In genomic region chr2:170553748-170554147, GRCh38 we compare ENCODE assay signal across 27 cellular contexts.
"Had no signal": no experiment of that assay in that cellular context is flagged by ENCODE, and none has a peak within 500 bp of the region (broad histone marks: within the 10 kb centered on the region; RNA-seq: fewer than 3 reads in every experiment).

No MANE protein-coding gene starts in this region.

- H3K27me3 ChIP-seq: gastroesophageal sphincter, hepatocyte, neutrophil, right lobe of liver, testis had no signal

- H3K79me2 ChIP-seq: hepatocyte had no signal

- H3K4me2 ChIP-seq: hepatocyte had no signal

- H3K36me3 Mint-ChIP-seq: activated naive CD4-positive, alpha-beta T cell treated with anti-CD3 and anti-CD28 coated beads, Interleukin-2, amount 10 ng/mL, durations not matched to agents 7 days and 5 days had no signal

- H3K4me1 ChIP-seq: testis had no signal

- H3K27ac ChIP-seq: hepatocyte, left ventricle myocardium inferior, neutrophil, testis had no signal

- H3K36me3 ChIP-seq: gastroesophageal sphincter, left ventricle myocardium inferior, neutrophil, right lobe of liver had no signal

- H3K27me3 Mint-ChIP-seq: activated naive CD4-positive, alpha-beta T cell treated with anti-CD3 and anti-CD28 coated beads, Interleukin-2, amount 10 ng/mL, durations not matched to agents 7 days and 5 days; dendritic cell treated with granulocyte-macrophage colony-stimulating factor and Interleukin-4, amounts not matched to agents 40 ng/mL and 50 ng/mL, for 4 days; type B pancreatic cell had no signal

- DNase-seq: activated CD4-positive, alpha-beta T cell treated with anti-CD3 and anti-CD28 coated beads for 36 hours; activated CD4-positive, alpha-beta T cell treated with anti-CD3 and anti-CD28 coated beads, Interleukin-2, amount 50 U/mL, for 48 hours; activated CD4-positive, CD25-positive, alpha-beta regulatory T cell; activated CD8-positive, alpha-beta memory T cell treated with anti-CD3 and anti-CD28 coated beads for 24 hours; activated CD8-positive, alpha-beta memory T cell treated with anti-CD3 and anti-CD28 coated beads, Interleukin-2, amount 50 U/mL, for 4 hours; activated gamma-delta T cell; activated naive CD4-positive, alpha-beta T cell treated with anti-CD3 and anti-CD28 coated beads, Interleukin-2, amount 10 ng/mL, durations not matched to agents 7 days and 5 days; activated naive CD8-positive, alpha-beta T cell treated with anti-CD3 and anti-CD28 coated beads, Interleukin-2, amount 10 ng/mL, durations not matched to agents 7 days and 5 days; activated T-cell treated with anti-CD3 and anti-CD28 coated beads, Interleukin-2, amount 50 U/mL, for 1 hour; effector CD4-positive, alpha-beta T cell; erythroblast; islet precursor cell; left ventricle myocardium inferior; right lobe of liver; stimulated activated CD4-positive, alpha-beta T cell treated with anti-CD3 and anti-CD28 coated beads, Interleukin-2, amount 100 ng/mL, for 48 hours; stimulated activated naive CD4-positive, alpha-beta T cell treated with Interleukin-2 at 50 U/mL for 16 hours; T-helper 1 cell; testis had no signal

- H3K4me3 ChIP-seq: gastroesophageal sphincter, hepatocyte, left ventricle myocardium inferior, lung, right lobe of liver, testis had no signal

- H2AFZ ChIP-seq: hepatocyte had no signal

- H3K4me1 Mint-ChIP-seq: activated CD4-positive, alpha-beta T cell treated with anti-CD3 and anti-CD28 coated beads for 36 hours; activated naive CD4-positive, alpha-beta T cell treated with anti-CD3 and anti-CD28 coated beads, Interleukin-2, amount 10 ng/mL, durations not matched to agents 7 days and 5 days; activated naive CD8-positive, alpha-beta T cell treated with anti-CD3 and anti-CD28 coated beads, Interleukin-2, amount 10 ng/mL, durations not matched to agents 7 days and 5 days; nephron had no signal

- H3K27ac Mint-ChIP-seq: activated CD4-positive, alpha-beta T cell treated with anti-CD3 and anti-CD28 coated beads for 36 hours; activated naive CD4-positive, alpha-beta T cell treated with anti-CD3 and anti-CD28 coated beads, Interleukin-2, amount 10 ng/mL, durations not matched to agents 7 days and 5 days; activated naive CD8-positive, alpha-beta T cell treated with anti-CD3 and anti-CD28 coated beads, Interleukin-2, amount 10 ng/mL, durations not matched to agents 7 days and 5 days; activated T-helper 1 cell treated with anti-CD3 and anti-CD28 coated beads, Interleukin-12 subunit alpha, Interleukin-12 subunit beta, Interleukin-2, Interleukin-4 antibody, amounts not matched to agents 30 ng/mL and 10 ng/mL and 1 ng/mL, durations not matched to agents 14 hours and 24 hours and 36 hours; dendritic cell treated with granulocyte-macrophage colony-stimulating factor and Interleukin-4, amounts not matched to agents 40 ng/mL and 50 ng/mL, for 4 days; nephron; T-helper 2 cell treated with Interferon-gamma antibody and Interleukin-4, amounts not matched to agents 5 μg/mL and 100 μg/mL, for 36 hours; type B pancreatic cell had no signal

- H3K4me3 Mint-ChIP-seq: activated CD4-positive, alpha-beta T cell treated with anti-CD3 and anti-CD28 coated beads for 36 hours; activated naive CD4-positive, alpha-beta T cell treated with anti-CD3 and anti-CD28 coated beads, Interleukin-2, amount 10 ng/mL, durations not matched to agents 7 days and 5 days; activated naive CD8-positive, alpha-beta T cell treated with anti-CD3 and anti-CD28 coated beads, Interleukin-2, amount 10 ng/mL, durations not matched to agents 7 days and 5 days; activated T-helper 1 cell treated with anti-CD3 and anti-CD28 coated beads, Interleukin-12 subunit alpha, Interleukin-12 subunit beta, Interleukin-2, Interleukin-4 antibody, amounts not matched to agents 30 ng/mL and 10 ng/mL and 1 ng/mL, durations not matched to agents 14 hours and 24 hours and 36 hours; dendritic cell treated with granulocyte-macrophage colony-stimulating factor and Interleukin-4, amounts not matched to agents 40 ng/mL and 50 ng/mL, for 4 days; nephron; T-helper 2 cell treated with Interferon-gamma antibody and Interleukin-4, amounts not matched to agents 5 μg/mL and 100 μg/mL, for 36 hours; type B pancreatic cell had no signal

- H3K9me3 ChIP-seq: right lobe of liver, testis had no signal

- ATAC-seq: activated CD4-positive, alpha-beta T cell treated with anti-CD3 and anti-CD28 coated beads for 36 hours had no signal
